1 cellular context compared by ENCODE assay signal in the genomic region with DNA sequence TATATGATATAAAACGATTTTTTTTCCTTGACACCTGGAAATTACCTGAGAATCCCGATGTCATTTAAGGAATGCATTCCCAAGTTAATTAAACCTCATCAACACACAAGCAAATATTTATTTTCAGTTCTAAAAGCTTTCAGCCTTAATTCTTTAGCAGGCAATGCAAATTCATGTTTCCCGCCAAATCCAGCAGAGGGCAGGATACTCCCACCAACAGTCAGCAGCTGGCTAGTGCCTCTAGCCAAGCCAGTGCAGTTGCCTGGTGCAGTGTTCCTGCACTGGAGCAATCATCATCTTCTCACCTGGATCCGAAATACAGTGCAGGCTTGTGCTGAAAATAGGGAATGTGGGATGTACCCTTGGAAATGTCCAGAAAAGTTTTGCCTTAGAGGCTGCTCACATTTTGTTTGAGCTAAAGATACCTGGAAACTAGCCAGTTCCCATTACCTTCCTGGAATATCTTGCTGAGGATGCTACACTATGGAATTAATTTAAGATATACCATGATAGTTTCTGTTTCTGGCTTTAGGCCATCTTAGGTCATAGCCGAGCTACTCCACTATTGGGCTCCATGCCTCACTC.
A peak's percentile ranks its signal among the peaks of the same experiment; 100 is the strongest.
TF ChIP-seq lines count a peak whose summit lies in the region.

No MANE protein-coding gene starts in this region.

TF ChIP-seq in GM12878, 131 proteins besides CTCF, POLR2A, EP300 and RAD21 (continued from another document):
- TF ChIP-seq IRF4 (IDR thresholded peaks at IDR 0.05; ENCODE audit: low read depth, low read length) (0 out of 2 replicates have a peak, but pooled peaks have one; percentile 26), SMC3 (IDR thresholded peaks at IDR 0.05; ENCODE audit: borderline replicate concordance, low read length) (peak; percentile 83), POLR2AphosphoS5 (IDR thresholded peaks at IDR 0.05; ENCODE audit: low read length) (no peak), SPI1 (IDR thresholded peaks at IDR 0.05; ENCODE audit: borderline replicate concordance, insufficient read depth, low read depth, low read length) (no peak), SIN3A (IDR thresholded peaks at IDR 0.05; ENCODE audit: low read depth, low read length) (no peak), ZBED1 (IDR thresholded peaks at IDR 0.05; ENCODE audit: borderline replicate concordance) (no peak), REST (IDR thresholded peaks at IDR 0.05; ENCODE audit: low read depth, low read length) (peak; percentile 30; the same call in 1 of the 2 replicates), RB1 (IDR thresholded peaks at IDR 0.05; ENCODE audit: borderline replicate concordance) (peak; percentile 39; the same call in 1 of the 2 replicates), ZNF384 (IDR thresholded peaks at IDR 0.05; ENCODE audit: borderline replicate concordance, low read depth, low read length) (no peak), SMARCA5 (IDR thresholded peaks at IDR 0.05) (peak; percentile 59; the same call in 1 of the 2 replicates)
